ENCODE assay signal across 2 cellular contexts in the genomic region with DNA sequence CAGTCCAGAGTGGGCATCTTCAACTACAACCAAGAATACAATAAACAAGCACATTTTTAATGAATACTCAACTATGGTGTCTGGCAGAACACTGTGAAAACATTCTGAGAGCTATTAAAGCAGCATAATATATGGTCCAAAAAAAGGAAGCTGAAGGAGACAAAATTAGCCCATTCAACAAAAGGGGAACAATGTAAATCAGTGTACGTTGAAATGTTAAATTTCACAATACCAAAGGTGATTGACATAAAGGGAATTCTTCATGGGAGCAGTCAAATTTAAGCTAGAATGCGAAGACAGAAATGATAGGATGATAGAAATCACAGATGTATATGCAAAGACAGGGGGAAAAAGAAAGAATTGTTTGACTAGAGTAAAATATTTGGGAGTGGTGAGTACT.
TF ChIP-seq lines count a peak whose summit lies in the region.

No MANE protein-coding gene starts in this region.

TF ChIP-seq in K562, 482 proteins besides CTCF, POLR2A, EP300 and RAD21:
- TF ChIP-seq FOXP4 (CRISPR knock-in tag; IDR thresholded peaks at IDR 0.05; ENCODE audit: borderline replicate concordance) = no peak
- no peak for TF ChIP-seq NFIC (IDR thresholded peaks at IDR 0.05)
- TF ChIP-seq SOX6 (IDR thresholded peaks at IDR 0.05) = peak; percentile 19; the same call in 1 of the 2 replicates

TF ChIP-seq in GM23338, 12 proteins besides CTCF, POLR2A, EP300 and RAD21:
- no peak for TF ChIP-seq REST (IDR thresholded peaks at IDR 0.05; ENCODE audit: unreplicated experiment)
- no peak for TF ChIP-seq CREB1 (CRISPR knock-in tag; IDR thresholded peaks at IDR 0.05; ENCODE audit: low read depth)
- no peak for TF ChIP-seq EZH2phosphoT487 (IDR thresholded peaks at IDR 0.05; ENCODE audit: unreplicated experiment)
- TF ChIP-seq, protein P1, sequence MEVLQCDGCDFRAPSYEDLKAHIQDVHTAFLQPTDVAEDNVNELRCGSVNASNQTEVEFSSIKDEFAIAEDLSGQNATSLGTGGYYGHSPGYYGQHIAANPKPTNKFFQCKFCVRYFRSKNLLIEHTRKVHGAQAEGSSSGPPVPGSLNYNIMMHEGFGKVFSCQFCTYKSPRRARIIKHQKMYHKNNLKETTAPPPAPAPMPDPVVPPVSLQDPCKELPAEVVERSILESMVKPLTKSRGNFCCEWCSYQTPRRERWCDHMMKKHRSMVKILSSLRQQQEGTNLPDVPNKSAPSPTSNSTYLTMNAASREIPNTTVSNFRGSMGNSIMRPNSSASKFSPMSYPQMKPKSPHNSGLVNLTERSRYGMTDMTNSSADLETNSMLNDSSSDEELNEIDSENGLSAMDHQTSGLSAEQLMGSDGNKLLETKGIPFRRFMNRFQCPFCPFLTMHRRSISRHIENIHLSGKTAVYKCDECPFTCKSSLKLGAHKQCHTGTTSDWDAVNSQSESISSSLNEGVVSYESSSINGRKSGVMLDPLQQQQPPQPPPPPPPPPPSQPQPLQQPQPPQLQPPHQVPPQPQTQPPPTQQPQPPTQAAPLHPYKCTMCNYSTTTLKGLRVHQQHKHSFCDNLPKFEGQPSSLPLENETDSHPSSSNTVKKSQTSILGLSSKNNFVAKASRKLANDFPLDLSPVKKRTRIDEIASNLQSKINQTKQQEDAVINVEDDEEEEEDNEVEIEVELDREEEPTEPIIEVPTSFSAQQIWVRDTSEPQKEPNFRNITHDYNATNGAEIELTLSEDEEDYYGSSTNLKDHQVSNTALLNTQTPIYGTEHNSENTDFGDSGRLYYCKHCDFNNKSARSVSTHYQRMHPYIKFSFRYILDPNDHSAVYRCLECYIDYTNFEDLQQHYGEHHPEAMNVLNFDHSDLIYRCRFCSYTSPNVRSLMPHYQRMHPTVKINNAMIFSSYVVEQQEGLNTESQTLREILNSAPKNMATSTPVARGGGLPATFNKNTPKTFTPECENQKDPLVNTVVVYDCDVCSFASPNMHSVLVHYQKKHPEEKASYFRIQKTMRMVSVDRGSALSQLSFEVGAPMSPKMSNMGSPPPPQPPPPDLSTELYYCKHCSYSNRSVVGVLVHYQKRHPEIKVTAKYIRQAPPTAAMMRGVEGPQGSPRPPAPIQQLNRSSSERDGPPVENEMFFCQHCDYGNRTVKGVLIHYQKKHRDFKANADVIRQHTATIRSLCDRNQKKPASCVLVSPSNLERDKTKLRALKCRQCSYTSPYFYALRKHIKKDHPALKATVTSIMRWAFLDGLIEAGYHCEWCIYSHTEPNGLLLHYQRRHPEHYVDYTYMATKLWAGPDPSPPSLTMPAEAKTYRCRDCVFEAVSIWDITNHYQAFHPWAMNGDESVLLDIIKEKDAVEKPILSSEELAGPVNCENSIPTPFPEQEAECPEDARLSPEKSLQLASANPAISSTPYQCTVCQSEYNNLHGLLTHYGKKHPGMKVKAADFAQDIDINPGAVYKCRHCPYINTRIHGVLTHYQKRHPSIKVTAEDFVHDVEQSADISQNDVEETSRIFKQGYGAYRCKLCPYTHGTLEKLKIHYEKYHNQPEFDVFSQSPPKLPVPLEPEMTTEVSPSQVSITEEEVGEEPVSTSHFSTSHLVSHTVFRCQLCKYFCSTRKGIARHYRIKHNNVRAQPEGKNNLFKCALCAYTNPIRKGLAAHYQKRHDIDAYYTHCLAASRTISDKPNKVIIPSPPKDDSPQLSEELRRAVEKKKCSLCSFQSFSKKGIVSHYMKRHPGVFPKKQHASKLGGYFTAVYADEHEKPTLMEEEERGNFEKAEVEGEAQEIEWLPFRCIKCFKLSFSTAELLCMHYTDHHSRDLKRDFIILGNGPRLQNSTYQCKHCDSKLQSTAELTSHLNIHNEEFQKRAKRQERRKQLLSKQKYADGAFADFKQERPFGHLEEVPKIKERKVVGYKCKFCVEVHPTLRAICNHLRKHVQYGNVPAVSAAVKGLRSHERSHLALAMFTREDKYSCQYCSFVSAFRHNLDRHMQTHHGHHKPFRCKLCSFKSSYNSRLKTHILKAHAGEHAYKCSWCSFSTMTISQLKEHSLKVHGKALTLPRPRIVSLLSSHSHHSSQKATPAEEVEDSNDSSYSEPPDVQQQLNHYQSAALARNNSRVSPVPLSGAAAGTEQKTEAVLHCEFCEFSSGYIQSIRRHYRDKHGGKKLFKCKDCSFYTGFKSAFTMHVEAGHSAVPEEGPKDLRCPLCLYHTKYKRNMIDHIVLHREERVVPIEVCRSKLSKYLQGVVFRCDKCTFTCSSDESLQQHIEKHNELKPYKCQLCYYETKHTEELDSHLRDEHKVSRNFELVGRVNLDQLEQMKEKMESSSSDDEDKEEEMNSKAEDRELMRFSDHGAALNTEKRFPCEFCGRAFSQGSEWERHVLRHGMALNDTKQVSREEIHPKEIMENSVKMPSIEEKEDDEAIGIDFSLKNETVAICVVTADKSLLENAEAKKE (CRISPR knock-in tag; IDR thresholded peaks at IDR 0.05) = no peak
- no peak for TF ChIP-seq EZH2 (IDR thresholded peaks at IDR 0.05; ENCODE audit: low read depth, unreplicated experiment)
- TF ChIP-seq JUNB (IDR thresholded peaks at IDR 0.05; ENCODE audit: unreplicated experiment) = no peak
- TF ChIP-seq ZNF114 (CRISPR knock-in tag; IDR thresholded peaks at IDR 0.05) = no peak
TF ChIP-seq in GM23338: peak in this region for 0.
